In the genomic region with DNA sequence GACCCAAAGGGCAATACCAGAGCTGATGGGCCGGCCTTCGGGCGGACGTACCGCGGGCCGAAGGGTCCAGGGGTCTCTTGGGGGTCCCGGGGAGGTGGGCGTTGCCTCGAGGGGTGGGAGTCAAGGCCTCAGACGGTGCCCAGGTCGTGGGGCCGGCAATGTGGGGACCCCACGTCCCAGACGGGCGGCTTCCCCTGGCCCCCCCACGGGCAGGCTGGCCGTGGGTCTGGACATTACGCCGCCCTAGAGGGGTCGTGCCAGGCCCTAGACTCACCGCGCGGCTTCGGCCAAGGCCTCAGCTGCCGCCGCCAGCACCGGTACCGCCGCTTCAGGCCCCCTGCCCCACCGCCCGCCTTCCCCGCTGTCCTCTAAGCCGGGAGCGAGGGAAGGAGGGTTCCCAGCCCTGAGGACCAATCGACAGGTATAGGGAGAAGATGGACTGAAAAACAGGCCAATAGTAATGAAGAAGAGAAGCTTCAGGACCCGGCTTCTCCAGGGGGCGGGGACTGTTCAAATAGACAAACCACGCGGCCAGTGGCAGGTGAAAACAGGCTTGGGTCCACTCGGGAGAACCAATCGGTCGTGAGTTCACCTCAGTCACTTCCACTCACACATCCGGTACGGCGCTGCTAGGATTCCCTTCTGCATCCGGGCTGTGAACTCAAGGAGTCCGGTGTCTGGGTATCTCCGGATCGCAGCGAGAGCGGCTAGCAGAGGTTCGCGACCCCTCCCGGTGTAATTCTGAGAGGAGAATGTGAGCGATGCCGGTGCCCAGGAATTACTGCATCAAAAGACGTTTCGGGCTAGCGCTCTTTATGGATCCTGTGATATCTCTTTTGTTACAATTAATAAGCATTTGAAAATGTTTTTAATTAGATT, we compare ENCODE assay signal across 1 cellular context.
TF ChIP-seq lines count a peak whose summit lies in the region.

TSS of gene MTOR (minus strand) at position 381 of the 879 bp plus-strand sequence. CDS start 3,142 bp downstream, outside the sequence.

TF ChIP-seq in K562, 482 proteins besides CTCF, POLR2A, EP300 and RAD21 (continued from another document and continues in another):
- TF ChIP-seq HDAC3 (IDR thresholded peaks at IDR 0.05; ENCODE audit: borderline replicate concordance, partially characterized antibody) = peak; percentile 51
- TF ChIP-seq ARID1B (IDR thresholded peaks at IDR 0.05) = no peak
- TF ChIP-seq HDAC2 (IDR thresholded peaks at IDR 0.05) = no peak
- peak; percentile 44; the same call in 1 of the 2 replicates for TF ChIP-seq ZKSCAN1 (IDR thresholded peaks at IDR 0.05; ENCODE audit: low read depth, low read length)
- TF ChIP-seq, protein P1, sequence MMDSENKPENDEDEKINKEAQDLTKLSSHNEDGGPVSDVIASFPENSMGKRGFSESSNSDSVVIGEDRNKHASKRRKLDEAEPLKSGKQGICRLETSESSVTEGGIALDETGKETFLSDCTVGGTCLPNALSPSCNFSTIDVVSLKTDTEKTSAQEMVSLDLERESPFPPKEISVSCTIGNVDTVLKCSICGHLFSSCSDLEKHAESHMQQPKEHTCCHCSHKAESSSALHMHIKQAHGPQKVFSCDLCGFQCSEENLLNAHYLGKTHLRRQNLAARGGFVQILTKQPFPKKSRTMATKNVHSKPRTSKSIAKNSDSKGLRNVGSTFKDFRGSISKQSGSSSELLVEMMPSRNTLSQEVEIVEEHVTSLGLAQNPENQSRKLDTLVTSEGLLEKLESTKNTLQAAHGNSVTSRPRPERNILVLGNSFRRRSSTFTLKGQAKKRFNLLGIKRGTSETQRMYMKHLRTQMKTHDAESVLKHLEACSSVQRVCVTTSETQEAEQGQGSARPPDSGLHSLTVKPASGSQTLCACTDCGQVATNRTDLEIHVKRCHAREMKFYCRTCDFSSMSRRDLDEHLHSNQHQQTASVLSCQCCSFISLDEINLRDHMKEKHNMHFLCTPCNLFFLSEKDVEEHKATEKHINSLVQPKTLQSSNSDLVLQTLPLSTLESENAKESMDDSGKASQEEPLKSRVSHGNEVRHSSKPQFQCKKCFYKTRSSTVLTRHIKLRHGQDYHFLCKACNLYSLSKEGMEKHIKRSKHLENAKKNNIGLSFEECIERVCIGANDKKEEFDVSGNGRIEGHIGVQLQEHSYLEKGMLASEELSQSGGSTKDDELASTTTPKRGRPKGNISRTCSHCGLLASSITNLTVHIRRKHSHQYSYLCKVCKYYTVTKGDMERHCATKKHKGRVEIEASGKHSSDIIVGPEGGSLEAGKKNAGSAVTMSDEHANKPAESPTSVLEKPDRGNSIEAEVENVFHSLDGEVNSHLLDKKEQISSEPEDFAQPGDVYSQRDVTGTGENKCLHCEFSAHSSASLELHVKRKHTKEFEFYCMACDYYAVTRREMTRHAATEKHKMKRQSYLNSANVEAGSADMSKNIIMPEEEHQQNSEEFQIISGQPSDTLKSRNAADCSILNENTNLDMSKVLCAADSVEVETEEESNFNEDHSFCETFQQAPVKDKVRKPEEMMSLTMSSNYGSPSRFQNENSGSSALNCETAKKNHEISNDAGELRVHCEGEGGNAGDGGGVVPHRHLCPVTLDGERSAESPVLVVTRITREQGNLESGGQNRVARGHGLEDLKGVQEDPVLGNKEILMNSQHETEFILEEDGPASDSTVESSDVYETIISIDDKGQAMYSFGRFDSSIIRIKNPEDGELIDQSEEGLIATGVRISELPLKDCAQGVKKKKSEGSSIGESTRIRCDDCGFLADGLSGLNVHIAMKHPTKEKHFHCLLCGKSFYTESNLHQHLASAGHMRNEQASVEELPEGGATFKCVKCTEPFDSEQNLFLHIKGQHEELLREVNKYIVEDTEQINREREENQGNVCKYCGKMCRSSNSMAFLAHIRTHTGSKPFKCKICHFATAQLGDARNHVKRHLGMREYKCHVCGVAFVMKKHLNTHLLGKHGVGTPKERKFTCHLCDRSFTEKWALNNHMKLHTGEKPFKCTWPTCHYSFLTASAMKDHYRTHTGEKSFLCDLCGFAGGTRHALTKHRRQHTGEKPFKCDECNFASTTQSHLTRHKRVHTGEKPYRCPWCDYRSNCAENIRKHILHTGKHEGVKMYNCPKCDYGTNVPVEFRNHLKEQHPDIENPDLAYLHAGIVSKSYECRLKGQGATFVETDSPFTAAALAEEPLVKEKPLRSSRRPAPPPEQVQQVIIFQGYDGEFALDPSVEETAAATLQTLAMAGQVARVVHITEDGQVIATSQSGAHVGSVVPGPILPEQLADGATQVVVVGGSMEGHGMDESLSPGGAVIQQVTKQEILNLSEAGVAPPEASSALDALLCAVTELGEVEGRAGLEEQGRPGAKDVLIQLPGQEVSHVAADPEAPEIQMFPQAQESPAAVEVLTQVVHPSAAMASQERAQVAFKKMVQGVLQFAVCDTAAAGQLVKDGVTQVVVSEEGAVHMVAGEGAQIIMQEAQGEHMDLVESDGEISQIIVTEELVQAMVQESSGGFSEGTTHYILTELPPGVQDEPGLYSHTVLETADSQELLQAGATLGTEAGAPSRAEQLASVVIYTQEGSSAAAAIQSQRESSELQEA (IDR thresholded peaks at IDR 0.05; ENCODE audit: low read depth) = no peak
- no peak for TF ChIP-seq ZNF584 (CRISPR knock-in tag; IDR thresholded peaks at IDR 0.05; ENCODE audit: low read depth)
- TF ChIP-seq NELFE (IDR thresholded peaks at IDR 0.05; ENCODE audit: insufficient read depth, insufficient read length) = no peak
- TF ChIP-seq ELF2 (CRISPR knock-in tag; IDR thresholded peaks at IDR 0.05) = no peak
- TF ChIP-seq, protein P2, sequence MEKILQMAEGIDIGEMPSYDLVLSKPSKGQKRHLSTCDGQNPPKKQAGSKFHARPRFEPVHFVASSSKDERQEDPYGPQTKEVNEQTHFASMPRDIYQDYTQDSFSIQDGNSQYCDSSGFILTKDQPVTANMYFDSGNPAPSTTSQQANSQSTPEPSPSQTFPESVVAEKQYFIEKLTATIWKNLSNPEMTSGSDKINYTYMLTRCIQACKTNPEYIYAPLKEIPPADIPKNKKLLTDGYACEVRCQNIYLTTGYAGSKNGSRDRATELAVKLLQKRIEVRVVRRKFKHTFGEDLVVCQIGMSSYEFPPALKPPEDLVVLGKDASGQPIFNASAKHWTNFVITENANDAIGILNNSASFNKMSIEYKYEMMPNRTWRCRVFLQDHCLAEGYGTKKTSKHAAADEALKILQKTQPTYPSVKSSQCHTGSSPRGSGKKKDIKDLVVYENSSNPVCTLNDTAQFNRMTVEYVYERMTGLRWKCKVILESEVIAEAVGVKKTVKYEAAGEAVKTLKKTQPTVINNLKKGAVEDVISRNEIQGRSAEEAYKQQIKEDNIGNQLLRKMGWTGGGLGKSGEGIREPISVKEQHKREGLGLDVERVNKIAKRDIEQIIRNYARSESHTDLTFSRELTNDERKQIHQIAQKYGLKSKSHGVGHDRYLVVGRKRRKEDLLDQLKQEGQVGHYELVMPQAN (IDR thresholded peaks at IDR 0.05; ENCODE audit: borderline replicate concordance) = peak; percentile 58
- peak; percentile 96 for TF ChIP-seq E2F8 (IDR thresholded peaks at IDR 0.05; ENCODE audit: low read depth, partially characterized antibody)
- TF ChIP-seq ZNF143 (CRISPR knock-in tag; IDR thresholded peaks at IDR 0.05) = peak; percentile 37; the same call in 1 of the 2 replicates
- TF ChIP-seq ZNF76 (CRISPR knock-in tag; IDR thresholded peaks at IDR 0.05; ENCODE audit: borderline replicate concordance) = no peak
- peak; percentile 52 for TF ChIP-seq PCBP1 (IDR thresholded peaks at IDR 0.05; ENCODE audit: low read depth, low read length, poor library complexity, severe bottlenecking)
- TF ChIP-seq FOXK2 (conservative IDR thresholded peaks at IDR 0.05 in 1 of 2, IDR thresholded peaks at IDR 0.05 in 1 of 2; ENCODE audit: low read depth in 2 of 2) = peak; percentile 91 to 92
- TF ChIP-seq CREM (IDR thresholded peaks at IDR 0.05; ENCODE audit: low read depth) = peak; percentile 94
- TF ChIP-seq CHCHD3 (CRISPR knock-in tag; IDR thresholded peaks at IDR 0.05) = no peak
- TF ChIP-seq, protein P3, sequence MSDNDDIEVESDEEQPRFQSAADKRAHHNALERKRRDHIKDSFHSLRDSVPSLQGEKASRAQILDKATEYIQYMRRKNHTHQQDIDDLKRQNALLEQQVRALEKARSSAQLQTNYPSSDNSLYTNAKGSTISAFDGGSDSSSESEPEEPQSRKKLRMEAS (CRISPR knock-in tag; IDR thresholded peaks at IDR 0.05) = peak; percentile 87
- TF ChIP-seq RBM25 (IDR thresholded peaks at IDR 0.05; ENCODE audit: low read depth, low read length, severe bottlenecking) = peak; percentile 94
- TF ChIP-seq PRMT5 (CRISPR knock-in tag; IDR thresholded peaks at IDR 0.05) = no peak
- no peak; the same call in 1 of the 2 replicates for TF ChIP-seq THRB (CRISPR knock-in tag; conservative IDR thresholded peaks at IDR 0.05)
- peak; percentile 64 for TF ChIP-seq TEAD4 (IDR thresholded peaks at IDR 0.05; ENCODE audit: low read length)
- no peak for TF ChIP-seq TEAD4 (CRISPR knock-in tag; IDR thresholded peaks at IDR 0.05; ENCODE audit: borderline replicate concordance)
- TF ChIP-seq KAT8 (IDR thresholded peaks at IDR 0.05; ENCODE audit: low read depth) = no peak
- peak; percentile 97 for TF ChIP-seq DIDO1 (tag; IDR thresholded peaks at IDR 0.05; ENCODE audit: low read depth)
- peak; percentile 82 for TF ChIP-seq ETV1 (tag; conservative IDR thresholded peaks at IDR 0.05; ENCODE audit: low read depth)
- no peak for TF ChIP-seq E4F1 (CRISPR knock-in tag; IDR thresholded peaks at IDR 0.05; ENCODE audit: borderline replicate concordance)
- no peak for TF ChIP-seq ZNF707 (CRISPR knock-in tag; conservative IDR thresholded peaks at IDR 0.05)
- peak; percentile 37 for TF ChIP-seq SMARCB1 (IDR thresholded peaks at IDR 0.05; ENCODE audit: insufficient read length, low read depth)
- peak; percentile 89 for TF ChIP-seq ATF7 (IDR thresholded peaks at IDR 0.05)
- peak; percentile 97 for TF ChIP-seq ASH1L (IDR thresholded peaks at IDR 0.05; ENCODE audit: borderline replicate concordance, low read depth, partially characterized antibody)
- TF ChIP-seq, protein P4, sequence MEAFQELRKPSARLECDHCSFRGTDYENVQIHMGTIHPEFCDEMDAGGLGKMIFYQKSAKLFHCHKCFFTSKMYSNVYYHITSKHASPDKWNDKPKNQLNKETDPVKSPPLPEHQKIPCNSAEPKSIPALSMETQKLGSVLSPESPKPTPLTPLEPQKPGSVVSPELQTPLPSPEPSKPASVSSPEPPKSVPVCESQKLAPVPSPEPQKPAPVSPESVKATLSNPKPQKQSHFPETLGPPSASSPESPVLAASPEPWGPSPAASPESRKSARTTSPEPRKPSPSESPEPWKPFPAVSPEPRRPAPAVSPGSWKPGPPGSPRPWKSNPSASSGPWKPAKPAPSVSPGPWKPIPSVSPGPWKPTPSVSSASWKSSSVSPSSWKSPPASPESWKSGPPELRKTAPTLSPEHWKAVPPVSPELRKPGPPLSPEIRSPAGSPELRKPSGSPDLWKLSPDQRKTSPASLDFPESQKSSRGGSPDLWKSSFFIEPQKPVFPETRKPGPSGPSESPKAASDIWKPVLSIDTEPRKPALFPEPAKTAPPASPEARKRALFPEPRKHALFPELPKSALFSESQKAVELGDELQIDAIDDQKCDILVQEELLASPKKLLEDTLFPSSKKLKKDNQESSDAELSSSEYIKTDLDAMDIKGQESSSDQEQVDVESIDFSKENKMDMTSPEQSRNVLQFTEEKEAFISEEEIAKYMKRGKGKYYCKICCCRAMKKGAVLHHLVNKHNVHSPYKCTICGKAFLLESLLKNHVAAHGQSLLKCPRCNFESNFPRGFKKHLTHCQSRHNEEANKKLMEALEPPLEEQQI (IDR thresholded peaks at IDR 0.05) = peak; percentile 61; the same call in 1 of the 2 replicates
- 0 out of 2 replicates have a peak, but pooled peaks have one; percentile 34 for TF ChIP-seq SMAD4 (CRISPR knock-in tag; conservative IDR thresholded peaks at IDR 0.05)
- peak; percentile 6; the same call in 1 of the 2 replicates for TF ChIP-seq USF2 (CRISPR knock-in tag; IDR thresholded peaks at IDR 0.05)
